12 cellular contexts compared by ENCODE assay signal in genomic region chr7:137990251-137990901, GRCh38. TPM values are rescaled to one million over a fixed set of nuclear protein-coding genes. Genes with fewer than 3 reads are reported as not detected.
DNase-seq lines count a peak whose midpoint lies in the region; ATAC-seq lines count a peak whose summit lies in the region.
"Had no signal": no experiment of that assay in that cellular context is flagged by ENCODE, and none has a peak within 500 bp of the region (broad histone marks: within the 10 kb centered on the region; RNA-seq: fewer than 3 reads in every experiment).

No MANE protein-coding gene starts in this region.

- no peaks in the 10 kb centered on the region for H3K36me3 ChIP-seq in rectal smooth muscle tissue (ENCODE audit: control insufficient read depth, insufficient read depth, low read length)
- H3K36me3 ChIP-seq: HAP-1, neutrophil had no signal

- no peak overlapping the region for H3K27ac Mint-ChIP-seq in stimulated activated effector memory CD8-positive, alpha-beta T cell treated with anti-CD3 and anti-CD28 coated beads, Interleukin-12 subunit alpha, Interleukin-12 subunit beta, amount 100 ng/mL, for 72 hours
- H3K27ac Mint-ChIP-seq: activated T-cell treated with anti-CD3 and anti-CD28 coated beads, Interleukin-2, amount 50 U/mL, for 24 hours had no signal

- peak overlapping the region; percentile 87 for H3K27ac ChIP-seq in rectal smooth muscle tissue (ENCODE audit: low read depth, low read length)
- H3K27ac ChIP-seq: neutrophil had no signal

- peaks cover 25% of the 10 kb centered on the region for H3K4me1 Mint-ChIP-seq in stimulated activated effector memory CD8-positive, alpha-beta T cell treated with anti-CD3 and anti-CD28 coated beads, Interleukin-12 subunit alpha, Interleukin-12 subunit beta, amount 100 ng/mL, for 72 hours

- DNase-seq in EL (peak; percentile 95), amniotic stem cell (lab: John Stamatoyannopoulos, UW) (peak; percentile 73), glomerular endothelial cell (ENCODE audit: extremely low read depth, low read depth, low spot score) (peak; percentile 98), anterior cingulate cortex (lab: John Stamatoyannopoulos, UW) (no peak)
- no peak for DNase-seq in stimulated activated effector memory CD8-positive, alpha-beta T cell treated with anti-CD3 and anti-CD28 coated beads, Interleukin-12 subunit alpha, Interleukin-12 subunit beta, amount 100 ng/mL, for 72 hours (ENCODE audit: low spot score in 2 of 2)
- DNase-seq: activated T-cell treated with anti-CD3 and anti-CD28 coated beads, Interleukin-2, amount 50 U/mL, for 24 hours; NCI-H2227 treated with DMSO at 0.1 percent for 48 hours had no signal

- H3K4me1 ChIP-seq in rectal smooth muscle tissue (ENCODE audit: control insufficient read depth, insufficient read depth, low read length), result peaks cover 62% of the 10 kb centered on the region
- H3K4me1 ChIP-seq: HAP-1 had no signal

- H3K4me3 Mint-ChIP-seq in stimulated activated effector memory CD8-positive, alpha-beta T cell treated with anti-CD3 and anti-CD28 coated beads, Interleukin-12 subunit alpha, Interleukin-12 subunit beta, amount 100 ng/mL, for 72 hours, result no peak overlapping the region
- H3K4me3 Mint-ChIP-seq: activated T-cell treated with anti-CD3 and anti-CD28 coated beads, Interleukin-2, amount 50 U/mL, for 24 hours had no signal

- H3K9ac ChIP-seq in rectal smooth muscle tissue (ENCODE audit: low read length), result no peak overlapping the region

- ATAC-seq in GM18498 (IDR thresholded peaks at IDR 0.05; ENCODE audit: unreplicated experiment), result no peak
- no peak for ATAC-seq in stimulated activated effector memory CD8-positive, alpha-beta T cell treated with anti-CD3 and anti-CD28 coated beads, Interleukin-12 subunit alpha, Interleukin-12 subunit beta, amount 100 ng/mL, for 72 hours
- ATAC-seq in GM21529 (IDR thresholded peaks at IDR 0.05; ENCODE audit: unreplicated experiment), result no peak

- H3K27me3 ChIP-seq in rectal smooth muscle tissue (ENCODE audit: control insufficient read depth, insufficient read depth, low read length), result no peaks in the 10 kb centered on the region
- H3K27me3 ChIP-seq: neutrophil had no signal

- no peaks in the 10 kb centered on the region for H3K9me3 Mint-ChIP-seq in stimulated activated effector memory CD8-positive, alpha-beta T cell treated with anti-CD3 and anti-CD28 coated beads, Interleukin-12 subunit alpha, Interleukin-12 subunit beta, amount 100 ng/mL, for 72 hours
- H3K9me3 Mint-ChIP-seq: activated T-cell treated with anti-CD3 and anti-CD28 coated beads, Interleukin-2, amount 50 U/mL, for 24 hours had no signal

- no peaks in the 10 kb centered on the region for H3K36me3 Mint-ChIP-seq in stimulated activated effector memory CD8-positive, alpha-beta T cell treated with anti-CD3 and anti-CD28 coated beads, Interleukin-12 subunit alpha, Interleukin-12 subunit beta, amount 100 ng/mL, for 72 hours

- H3K4me3 ChIP-seq in rectal smooth muscle tissue (ENCODE audit: low read length), result peak overlapping the region; percentile 4
- H3K4me3 ChIP-seq: HAP-1 had no signal

RNA-seq across cellular contexts. Expression of gene CREB3L2, which starts 11.5 kb away (rescaled TPM):
- 36.0 and 56.1 TPM in 2 replicates for total RNA-seq in glomerular endothelial cell

Comparison
In these comparisons a context has a peak if more than half of its experiments do, and no peak if none do; other contexts are left out.
1. DNase-seq: peak in EL (single experiment), amniotic stem cell (single experiment) and glomerular endothelial cell (single experiment); none in anterior cingulate cortex (0 of 58) and stimulated activated effector memory CD8-positive, alpha-beta T cell treated with anti-CD3 and anti-CD28 coated beads, Interleukin-12 subunit alpha, Interleukin-12 subunit beta, amount 100 ng/mL, for 72 hours (0 of 2).